ENCODE assay signal across 15 cellular contexts in genomic region chr3:4746241-4746958, GRCh38.
DNase-seq lines count a peak whose midpoint lies in the region; ATAC-seq and TF ChIP-seq lines count a peak whose summit lies in the region.
"Had no signal": no experiment of that assay in that cellular context is flagged by ENCODE, and none has a peak within 500 bp of the region (broad histone marks: within the 10 kb centered on the region; RNA-seq: fewer than 3 reads in every experiment).

No MANE protein-coding gene starts in this region.

- peaks cover 71% of the 10 kb centered on the region for H3K4me1 Mint-ChIP-seq in HFFc6 (ENCODE audit: low read depth)
- H3K4me1 Mint-ChIP-seq in activated CD4-positive, alpha-beta memory T cell treated with anti-CD3 and anti-CD28 coated beads, Interleukin-2, amount 10 ng/mL, durations not matched to agents 7 days and 5 days = peaks cover 52% of the 10 kb centered on the region

- no peaks in the 10 kb centered on the region for H3K27me3 ChIP-seq in psoas muscle (ENCODE audit: insufficient read depth in 3 of 3, low read length in 2 of 3)
- H3K27me3 ChIP-seq: cardiac muscle cell had no signal

- peaks cover 37% of the 10 kb centered on the region for H3K4me1 ChIP-seq in psoas muscle

- no peaks in the 10 kb centered on the region for H3K9me3 ChIP-seq in psoas muscle

- H3K4me3 ChIP-seq in psoas muscle = no peak overlapping the region
- H3K4me3 ChIP-seq: cardiac muscle cell had no signal

- POLR2A ChIA-PET in activated CD4-positive, alpha-beta memory T cell treated with anti-CD3 and anti-CD28 coated beads, Interleukin-2, amount 10 ng/mL, durations not matched to agents 7 days and 5 days (lab: Charles Lee) = interaction anchor here (1.1 kb wide), 1 partner anchor 31 kb away, joined by 4 read pairs; no protein-coding TSS in a partner anchor

- H3K9me3 Mint-ChIP-seq in HFFc6 = no peaks in the 10 kb centered on the region
- no peaks in the 10 kb centered on the region for H3K9me3 Mint-ChIP-seq in activated CD4-positive, alpha-beta memory T cell treated with anti-CD3 and anti-CD28 coated beads, Interleukin-2, amount 10 ng/mL, durations not matched to agents 7 days and 5 days

- peaks cover 5% of the 10 kb centered on the region for H3K27me3 Mint-ChIP-seq in HFFc6 (ENCODE audit: insufficient read depth)
- no peaks in the 10 kb centered on the region for H3K27me3 Mint-ChIP-seq in activated CD4-positive, alpha-beta memory T cell treated with anti-CD3 and anti-CD28 coated beads, Interleukin-2, amount 10 ng/mL, durations not matched to agents 7 days and 5 days
- H3K27me3 Mint-ChIP-seq: naive thymus-derived CD4-positive, alpha-beta T cell had no signal

- no peak for TF ChIP-seq CTCF in HFFc6 (IDR thresholded peaks at IDR 0.05)
- no peak for TF ChIP-seq CTCF in psoas muscle (IDR thresholded peaks at IDR 0.05)

- peak overlapping the region; percentile 9; the same call in 1 of the 2 replicates for H3K4me3 Mint-ChIP-seq in HFFc6
- H3K4me3 Mint-ChIP-seq in activated CD4-positive, alpha-beta memory T cell treated with anti-CD3 and anti-CD28 coated beads, Interleukin-2, amount 10 ng/mL, durations not matched to agents 7 days and 5 days = no peak overlapping the region
- H3K4me3 Mint-ChIP-seq: activated CD8-positive, alpha-beta T cell treated with anti-CD3 and anti-CD28 coated beads, Interleukin-2, amount 10 ng/mL, durations not matched to agents 7 days and 5 days; naive thymus-derived CD4-positive, alpha-beta T cell had no signal

- peaks cover 3% of the 10 kb centered on the region; the same call in 1 of the 2 replicates for H3K36me3 Mint-ChIP-seq in HFFc6 (ENCODE audit: low read depth)
- H3K36me3 Mint-ChIP-seq in activated CD4-positive, alpha-beta memory T cell treated with anti-CD3 and anti-CD28 coated beads, Interleukin-2, amount 10 ng/mL, durations not matched to agents 7 days and 5 days (ENCODE audit: low read depth) = peaks cover 47% of the 10 kb centered on the region

- H3K27ac ChIP-seq in psoas muscle = peak overlapping the region; percentile 19
- H3K27ac ChIP-seq: cardiac muscle cell had no signal

- DNase-seq in HFFc6 = peak; percentile 48
- DNase-seq in amniotic epithelial cell (ENCODE audit: low read depth) = peak; percentile 77
- no peak for DNase-seq in left cardiac atrium
- DNase-seq in psoas muscle = no peak
- no peak for DNase-seq in dedifferentiated amniotic fluid mesenchymal stem cell (ENCODE audit: extremely low spot score)
- no peak for DNase-seq in activated CD4-positive, alpha-beta memory T cell treated with anti-CD3 and anti-CD28 coated beads, Interleukin-2, amount 10 ng/mL, durations not matched to agents 7 days and 5 days
- DNase-seq in amygdala (lab: John Stamatoyannopoulos, UW) = no peak
- DNase-seq: activated CD8-positive, alpha-beta T cell treated with anti-CD3 and anti-CD28 coated beads, Interleukin-2, amount 10 ng/mL, durations not matched to agents 7 days and 5 days; activated effector memory CD4-positive, alpha-beta T cell treated with Interleukin-2 at 50 U/mL for 16 hours; KG1; left colon; naive thymus-derived CD4-positive, alpha-beta T cell; NCI-H1694 had no signal

- WGBS in psoas muscle, 3 donors = 47 to 61% (median 55%) methylated on average over 11 of the region's 11 CpGs

- intact Hi-C loops in left cardiac atrium (cut with DNase I) = no loop called here
- intact Hi-C loops in psoas muscle (cut with DNase I) = loop anchor here in 1 of 2 donors (5.0 kb wide), 1 partner anchor 81 kb away; no protein-coding TSS in a partner anchor

- no peaks in the 10 kb centered on the region for H3K36me3 ChIP-seq in psoas muscle (ENCODE audit: insufficient read depth in 1 of 2, low read depth in 1 of 2)
- H3K36me3 ChIP-seq: cardiac muscle cell had no signal

- CTCF ChIA-PET in activated CD4-positive, alpha-beta memory T cell treated with anti-CD3 and anti-CD28 coated beads, Interleukin-2, amount 10 ng/mL, durations not matched to agents 7 days and 5 days (lab: Charles Lee) = no interaction called here

- H3K27ac Mint-ChIP-seq in HFFc6 = peak overlapping the region; percentile 59
- H3K27ac Mint-ChIP-seq in activated CD4-positive, alpha-beta memory T cell treated with anti-CD3 and anti-CD28 coated beads, Interleukin-2, amount 10 ng/mL, durations not matched to agents 7 days and 5 days = no peak overlapping the region
- H3K27ac Mint-ChIP-seq: activated CD8-positive, alpha-beta T cell treated with anti-CD3 and anti-CD28 coated beads, Interleukin-2, amount 10 ng/mL, durations not matched to agents 7 days and 5 days had no signal

- peak; percentile 13 to 57 for ATAC-seq in left cardiac atrium
- ATAC-seq in psoas muscle = peak in 2 of 4 donors; percentile 42 to 50
- no peak for ATAC-seq in HG03469 (IDR thresholded peaks at IDR 0.05; ENCODE audit: unreplicated experiment)
- ATAC-seq: activated CD8-positive, alpha-beta T cell treated with anti-CD3 and anti-CD28 coated beads, Interleukin-2, amount 10 ng/mL, durations not matched to agents 7 days and 5 days; left colon; naive thymus-derived CD4-positive, alpha-beta T cell had no signal

Comparison
In these comparisons a context has a peak if more than half of its experiments do, and no peak if none do; other contexts are left out.
1. DNase-seq: peak in HFFc6 (single experiment) and amniotic epithelial cell (single experiment); none in left cardiac atrium (single experiment), psoas muscle (0 of 2), dedifferentiated amniotic fluid mesenchymal stem cell (single experiment), activated CD4-positive, alpha-beta memory T cell treated with anti-CD3 and anti-CD28 coated beads, Interleukin-2, amount 10 ng/mL, durations not matched to agents 7 days and 5 days (single experiment) and amygdala (0 of 56).